ENCODE assay signal across 2 cellular contexts in genomic region chr22:33542722-33543121, GRCh38.
TF ChIP-seq lines count a peak whose summit lies in the region.

No MANE protein-coding gene starts in this region.

TF ChIP-seq in A549, 52 proteins besides CTCF, POLR2A, EP300 and RAD21 (continued from another document):
- TF ChIP-seq CBX2 (IDR thresholded peaks at IDR 0.05; ENCODE audit: borderline replicate concordance, low read depth) (no peak), RFX5 (IDR thresholded peaks at IDR 0.05) (no peak)

TF ChIP-seq in HepG2, 621 proteins besides CTCF, POLR2A, EP300 and RAD21 (continued from another document):
- TF ChIP-seq ZNF609 (CRISPR knock-in tag; IDR thresholded peaks at IDR 0.05; ENCODE audit: borderline replicate concordance) (no peak), ATF4 (CRISPR knock-in tag; IDR thresholded peaks at IDR 0.05) (peak in 1 of 2 experiments; percentile 13; a peak in 1 of 4 replicates), ISL2 (CRISPR knock-in tag; IDR thresholded peaks at IDR 0.05) (0 out of 2 replicates have a peak, but pooled peaks have one; percentile 6), HNF4A (CRISPR knock-in tag; IDR thresholded peaks at IDR 0.05) (peak; percentile 13; the same call in 1 of the 2 replicates), FOXK1 (CRISPR knock-in tag; IDR thresholded peaks at IDR 0.05; ENCODE audit: borderline replicate concordance, low read depth) (no peak), MTA1 (CRISPR knock-in tag; IDR thresholded peaks at IDR 0.05; ENCODE audit: borderline replicate concordance) (no peak), ZBTB21 (CRISPR knock-in tag; IDR thresholded peaks at IDR 0.05) (no peak), CEBPB (IDR thresholded peaks at IDR 0.05; ENCODE audit: borderline replicate concordance, low read depth, low read length) (peak; percentile 40; the same call in 1 of the 2 replicates)
TF ChIP-seq in HepG2: peak in this region for 5.
